24 cellular contexts compared by ENCODE assay signal in genomic region chrX:153568612-153569011, GRCh38. TPM values are rescaled to one million over a fixed set of nuclear protein-coding genes. Genes with fewer than 3 reads are reported as not detected.
DNase-seq lines count a peak whose midpoint lies in the region; ATAC-seq, FAIRE-seq and TF ChIP-seq lines count a peak whose summit lies in the region.
"Had no signal": no experiment of that assay in that cellular context is flagged by ENCODE, and none has a peak within 500 bp of the region (broad histone marks: within the 10 kb centered on the region; RNA-seq: fewer than 3 reads in every experiment).

No MANE protein-coding gene starts in this region.

- peak; percentile 5 for DNase-seq in activated CD4-positive, alpha-beta T cell treated with anti-CD3 and anti-CD28 coated beads for 48 hours
- no peak for DNase-seq in activated CD4-positive, alpha-beta T cell treated with anti-CD3 and anti-CD28 coated beads for 1 hour
- DNase-seq in K562 (ENCODE audit: extremely low read depth in 1 of 4, low spot score in 3 of 4) (peak; percentile 11 to 29 (median 24)), progenitor cell of endocrine pancreas (ENCODE audit: low spot score, unreplicated experiment) (no peak), sigmoid colon (no peak), retina (no peak)
- DNase-seq in activated naive CD4-positive, alpha-beta T cell (lab: John Stamatoyannopoulos, UW) = no peak
- DNase-seq: activated CD4-positive, alpha-beta T cell treated with anti-CD3 and anti-CD28 coated beads, Interleukin-2, amount 50 U/mL, for 48 hours; activated gamma-delta T cell; activated naive CD8-positive, alpha-beta T cell treated with anti-CD3 and anti-CD28 coated beads, Interleukin-2, amount 50 U/mL, for 24 hours; cerebellar nuclear complex; DMS79 treated with DMSO at 0.1 percent for 48 hours; NCI-H510A treated with DMSO at 0.1 percent for 48 hours; psoas muscle; stimulated activated CD8-positive, alpha-beta memory T cell treated with anti-CD3 and anti-CD28 coated beads, Interleukin-4, amount 100 ng/mL, for 48 hours; stomach had no signal

- peaks cover 8% of the 10 kb centered on the region; the same call in 1 of the 2 replicates for H4K20me1 ChIP-seq in K562 (replicated peaks; ENCODE audit: control insufficient read depth, insufficient read depth, low read length)

- TF ChIP-seq RAD21 in K562 (CRISPR knock-in tag; conservative IDR thresholded peaks at IDR 0.05 in 1 of 2, IDR thresholded peaks at IDR 0.05 in 1 of 2) = no peak

- no peak overlapping the region for H3K27ac ChIP-seq in HEK293 (ENCODE audit: extremely low read depth, low read depth, low read length)
- no peak overlapping the region for H3K27ac ChIP-seq in K562 (ENCODE audit: extremely low read depth, low read depth, low read length)
- H3K27ac ChIP-seq in sigmoid colon = no peak overlapping the region
- H3K27ac ChIP-seq: KMS-11, neutrophil, psoas muscle, stomach, tibial nerve, VCaP had no signal

- H3K9ac ChIP-seq in K562 (ENCODE audit: insufficient read depth in 1 of 2, low read depth in 2 of 2, low read length in 2 of 2) = no peak overlapping the region
- H3K9ac ChIP-seq: KMS-11 had no signal

- no TSS peak for BruUV-seq in K562 (replicated peaks; lab: Mats Ljungman, UMichigan)

- CTCF ChIA-PET in HEK293 (lab: Yijun Ruan, JAX) (interaction anchor here (0.6 to 1.7 kb wide), 6 partner anchors 9 to 140 kb away, joined by 3 to 6 read pairs (median 4); no protein-coding TSS in a partner anchor), K562 (lab: Yijun Ruan, JAX; ENCODE audit: low intra/inter-chr PET ratio) (no interaction called here)

- H3K4me1 ChIP-seq in HEK293 (ENCODE audit: control insufficient read depth, insufficient read depth, low read length) (no peaks in the 10 kb centered on the region), K562 (replicated peaks in 1 of 2; ENCODE audit: control insufficient read depth in 2 of 2, insufficient read depth in 2 of 2, low read length in 2 of 2) (peaks cover 0 to 23% of the 10 kb centered on the region in 2 experiments; a peak in 3 of 5 replicates), sigmoid colon (no peaks in the 10 kb centered on the region)
- H3K4me1 ChIP-seq: psoas muscle, stomach, tibial nerve had no signal

- no peaks in the 10 kb centered on the region for H3K9me3 ChIP-seq in HEK293 (ENCODE audit: control insufficient read depth, insufficient read depth, low read depth, low read length)
- no peaks in the 10 kb centered on the region for H3K9me3 ChIP-seq in K562 (replicated peaks; ENCODE audit: control insufficient read depth, insufficient read depth, low read depth, low read length)
- H3K9me3 ChIP-seq in sigmoid colon = no peaks in the 10 kb centered on the region
- H3K9me3 ChIP-seq: neutrophil, psoas muscle, stomach, tibial nerve had no signal

- H3K36me3 ChIP-seq in HEK293 (ENCODE audit: control insufficient read depth in 2 of 2, insufficient read depth in 1 of 2, low read length in 2 of 2) (no peaks in the 10 kb centered on the region), K562 (ENCODE audit: control insufficient read depth, insufficient read depth, low read length) (no peaks in the 10 kb centered on the region), sigmoid colon (no peaks in the 10 kb centered on the region)
- H3K36me3 ChIP-seq: neutrophil, stomach, tibial nerve had no signal

- TF ChIP-seq CTCF in HEK293 (tag by site-specific recombination; IDR thresholded peaks at IDR 0.05) (peak; percentile 27; the same call in 1 of the 2 replicates), K562 (IDR thresholded peaks at IDR 0.05 in 2 of 3, conservative IDR thresholded peaks at IDR 0.05 in 1 of 3; ENCODE audit: insufficient read depth in 2 of 3, low read depth in 1 of 3, low read length in 3 of 3) (peak in 2 of 3 experiments; percentile 4 to 43; a peak in 2 of 6 replicates), progenitor cell of endocrine pancreas (IDR thresholded peaks at IDR 0.05; ENCODE audit: unreplicated experiment) (peak; percentile 27), sigmoid colon (IDR thresholded peaks at IDR 0.05) (no peak)

- no peak for FAIRE-seq in K562 (lab: Jason Lieb, UNC)

- POLR2A ChIA-PET in HEK293 (lab: Yijun Ruan, JAX) (interaction anchor here (0.5 kb wide), 1 partner anchor 37 kb away, joined by 6 read pairs; no protein-coding TSS in a partner anchor), K562 (lab: Yijun Ruan, JAX) (interaction anchor here (0.7 to 0.9 kb wide), 2 partner anchors 10 to 980 kb away, joined by 3 to 4 read pairs; no protein-coding TSS in a partner anchor)

- TF ChIP-seq EP300 in K562 (IDR thresholded peaks at IDR 0.05; ENCODE audit: low read length) (no peak), sigmoid colon (IDR thresholded peaks at IDR 0.05) (no peak)

- no peak overlapping the region for H2AFZ ChIP-seq in K562 (ENCODE audit: low read depth, low read length)

- no peak overlapping the region for H3K4me3 ChIP-seq in HEK293 (ENCODE audit: low read depth, low read length)
- no peak overlapping the region for H3K4me3 ChIP-seq in K562
- H3K4me3 ChIP-seq in sigmoid colon = no peak overlapping the region
- H3K4me3 ChIP-seq: psoas muscle, stomach, tibial nerve had no signal

- no peak for TF ChIP-seq POLR2A in K562 (conservative IDR thresholded peaks at IDR 0.05)
- TF ChIP-seq POLR2A in sigmoid colon (IDR thresholded peaks at IDR 0.05) = no peak

- no peaks in the 10 kb centered on the region for H3K4me1 Mint-ChIP-seq in progenitor cell of endocrine pancreas (ENCODE audit: low read depth)

- peaks cover 7% of the 10 kb centered on the region for H3K9me3 Mint-ChIP-seq in progenitor cell of endocrine pancreas (ENCODE audit: low read depth)
- H3K9me3 Mint-ChIP-seq: activated naive CD8-positive, alpha-beta T cell treated with anti-CD3 and anti-CD28 coated beads, Interleukin-2, amount 50 U/mL, for 24 hours; T-helper 2 cell treated with Interferon-gamma antibody and Interleukin-4, amounts not matched to agents 5 μg/mL and 100 μg/mL, for 36 hours had no signal

- no peak overlapping the region for H3K4me2 ChIP-seq in K562 (ENCODE audit: insufficient read depth, low read length)
- H3K4me2 ChIP-seq: KMS-11 had no signal

- in situ Hi-C loops in K562 (cut with MboI) = no loop called here

- peak; percentile 76 for ATAC-seq in K562
- ATAC-seq: activated naive CD8-positive, alpha-beta T cell treated with anti-CD3 and anti-CD28 coated beads, Interleukin-2, amount 50 U/mL, for 24 hours; psoas muscle; SK-N-SH treated with all-trans-retinoic acid at 6 μM for 48 hours had no signal

- no peak overlapping the region for H3K4me3 Mint-ChIP-seq in progenitor cell of endocrine pancreas (ENCODE audit: low read depth)
- H3K4me3 Mint-ChIP-seq: activated naive CD8-positive, alpha-beta T cell treated with anti-CD3 and anti-CD28 coated beads, Interleukin-2, amount 50 U/mL, for 24 hours; T-helper 2 cell treated with Interferon-gamma antibody and Interleukin-4, amounts not matched to agents 5 μg/mL and 100 μg/mL, for 36 hours had no signal

- H3K36me3 Mint-ChIP-seq in progenitor cell of endocrine pancreas (ENCODE audit: insufficient read depth) = no peaks in the 10 kb centered on the region

- H3K27me3 Mint-ChIP-seq in progenitor cell of endocrine pancreas = no peaks in the 10 kb centered on the region
- H3K27me3 Mint-ChIP-seq: activated naive CD8-positive, alpha-beta T cell treated with anti-CD3 and anti-CD28 coated beads, Interleukin-2, amount 50 U/mL, for 24 hours had no signal

- peaks cover 14 to 87% of the 10 kb centered on the region in 2 experiments; a peak in 3 of 5 replicates for H3K27me3 ChIP-seq in K562 (ENCODE audit: control insufficient read depth in 2 of 2, insufficient read depth in 2 of 2, low read length in 2 of 2)
- no peaks in the 10 kb centered on the region for H3K27me3 ChIP-seq in sigmoid colon
- H3K27me3 ChIP-seq: neutrophil had no signal

- H3K79me2 ChIP-seq in K562 (ENCODE audit: control insufficient read depth, insufficient read depth, low read length) = no peaks in the 10 kb centered on the region

- H3K27ac Mint-ChIP-seq in progenitor cell of endocrine pancreas = no peak overlapping the region
- H3K27ac Mint-ChIP-seq: activated naive CD8-positive, alpha-beta T cell treated with anti-CD3 and anti-CD28 coated beads, Interleukin-2, amount 50 U/mL, for 24 hours; T-helper 2 cell treated with Interferon-gamma antibody and Interleukin-4, amounts not matched to agents 5 μg/mL and 100 μg/mL, for 36 hours had no signal

- WGBS in K562 (ENCODE audit: insufficient coverage, low coverage, missing lambda C conversion rate) = 5% methylated on average over 6 of the region's 11 CpGs
- 73 to 74% methylated on average over 11 of the region's 11 CpGs for WGBS in sigmoid colon, 2 donors

- H3K9me1 ChIP-seq in K562 (ENCODE audit: control insufficient read depth, insufficient read depth, low read length) = no peaks in the 10 kb centered on the region

- intact Hi-C loops in K562 (cut with micrococcal nuclease) = no loop called here
- intact Hi-C loops in sigmoid colon (cut with DNase I) = no loop called here

RNA-seq across cellular contexts. Expression of gene CCNQ, which starts 30.3 kb away (rescaled TPM):
- total RNA-seq in K562 (2011; cell fraction: chromatin; rRNA removed; ENCODE audit: low replicate concordance) = 9.4 and 14.9 TPM in 2 replicates
- total RNA-seq in K562 (2011; cell fraction: nucleolus; rRNA removed) = 13.5 and 17.1 TPM in 2 replicates
- total RNA-seq in K562 (2011; cell fraction: nucleoplasm; rRNA removed) = 12.1 and 14.7 TPM in 2 replicates
- 53.8 and 59.5 TPM in 2 replicates for total RNA-seq in K562 (2014; rRNA removed)
- 11.6 and 12.8 TPM in 2 replicates for total RNA-seq in K562 (2014; rRNA removed; fragmentation: Illumina TruSeq; extraction: Trizol)
- total RNA-seq in K562 (2015; rRNA removed; fragmentation: Illumina TruSeq; extraction: Trizol) = 27.0 and 30.0 TPM in 2 replicates
- 25.3 and 28.5 TPM in 2 replicates for total RNA-seq in K562 (2021)
- 25.3 and 32.9 TPM in 2 replicates for polyA plus RNA-seq in K562 (2011; rRNA removed)
- 46.4 and 64.2 TPM in 2 replicates for polyA plus RNA-seq in K562 (2011; cell fraction: cytosol; rRNA removed)
- polyA plus RNA-seq in K562 (2011; cell fraction: nucleus; rRNA removed) = 20.0 and 22.0 TPM in 2 replicates
- polyA plus RNA-seq in K562 (2012) = 19.7 and 27.3 TPM in 2 replicates
- polyA plus RNA-seq in K562 (2014; fragmentation: Illumina TruSeq; extraction: Trizol) = 18.0 and 18.2 TPM in 2 replicates
- polyA plus RNA-seq in K562 (2014; fragmentation: Nextera tagmentation; extraction: Ambion mirVana) = 1 to 10 TPM in 1 of 2 experiments, under 1 TPM in 1; 0.92 to 1.6 TPM
- 35.9 and 47.3 TPM in 2 replicates for polyA plus RNA-seq in K562 (2014; rRNA removed)
- polyA minus RNA-seq in K562 (2011; rRNA and poly(A)+ RNA removed) = 10.7 and 11.7 TPM in 2 replicates
- 12.9 and 16.4 TPM in 2 replicates for polyA minus RNA-seq in K562 (2011; cell fraction: cytosol; rRNA and poly(A)+ RNA removed)
- 4.2 and 6.2 TPM in 2 replicates for polyA minus RNA-seq in K562 (2011; cell fraction: nucleus; rRNA and poly(A)+ RNA removed)
- 19.1 and 19.2 TPM in 2 replicates for total RNA-seq in progenitor cell of endocrine pancreas
- 10 to 100 TPM; 31.8 to 49.0 (median 39.9) TPM for total RNA-seq in sigmoid colon
- 10 to 100 TPM; 36.7 to 40.8 (median 37.9) TPM for polyA plus RNA-seq in sigmoid colon

RNA-seq across cellular contexts. Expression of gene ATP2B3, which starts 51.2 kb away (rescaled TPM):
- not detected in 2 replicates for total RNA-seq in K562 (2011; cell fraction: chromatin; rRNA removed; ENCODE audit: low replicate concordance)
- not detected in 2 replicates for total RNA-seq in K562 (2011; cell fraction: nucleolus; rRNA removed)
- total RNA-seq in K562 (2011; cell fraction: nucleoplasm; rRNA removed) = not detected in 2 replicates
- total RNA-seq in K562 (2014; rRNA removed) (not detected in 2 replicates), K562 (2014; rRNA removed; fragmentation: Illumina TruSeq; extraction: Trizol) (not detected in 2 replicates), K562 (2015; rRNA removed; fragmentation: Illumina TruSeq; extraction: Trizol) (not detected in 2 replicates), K562 (2021) (not detected in 2 replicates), progenitor cell of endocrine pancreas (0.11 and 0.60 TPM in 2 replicates), sigmoid colon (under 1 TPM; under 0.01 to 0.95 (median 0.26) TPM)
- polyA plus RNA-seq in K562 (2011; rRNA removed) (0.04 TPM in 1 of 2 replicates, not detected in the other), K562 (2014; fragmentation: Illumina TruSeq; extraction: Trizol) (not detected in 2 replicates), K562 (2014; fragmentation: Nextera tagmentation; extraction: Ambion mirVana) (under 1 TPM in 1 of 2 experiments, not detected in 1; 0.04 TPM), K562 (2014; rRNA removed) (0.04 TPM in 1 of 2 replicates, not detected in the other), sigmoid colon (under 1 TPM in 1 of 3 donors, not detected in 2; 0.26 TPM)
- polyA plus RNA-seq in K562 (2011; cell fraction: cytosol; rRNA removed) = 0.03 and 0.07 TPM in 2 replicates
- polyA plus RNA-seq in K562 (2011; cell fraction: nucleus; rRNA removed) = 0.04 and 0.06 TPM in 2 replicates
- 0.01 and 0.07 TPM in 2 replicates for polyA plus RNA-seq in K562 (2012)
- polyA minus RNA-seq in K562 (2011; rRNA and poly(A)+ RNA removed) = not detected in 2 replicates
- not detected in 2 replicates for polyA minus RNA-seq in K562 (2011; cell fraction: cytosol; rRNA and poly(A)+ RNA removed)
- polyA minus RNA-seq in K562 (2011; cell fraction: nucleus; rRNA and poly(A)+ RNA removed) = not detected in 2 replicates
- total RNA-seq: A172, tibial nerve had no signal

Comparison
In these comparisons a context has a peak if more than half of its experiments do, and no peak if none do; other contexts are left out.
1. DNase-seq: peak in activated CD4-positive, alpha-beta T cell treated with anti-CD3 and anti-CD28 coated beads for 48 hours (single experiment) and K562 (4 of 4); none in activated CD4-positive, alpha-beta T cell treated with anti-CD3 and anti-CD28 coated beads for 1 hour (single experiment), progenitor cell of endocrine pancreas (single experiment), sigmoid colon (single experiment), retina (single experiment) and activated naive CD4-positive, alpha-beta T cell (0 of 4).
2. CTCF ChIP-seq: peak in HEK293 (single experiment), K562 (2 of 3) and progenitor cell of endocrine pancreas (single experiment); none in sigmoid colon (0 of 4).